In the genomic region with DNA sequence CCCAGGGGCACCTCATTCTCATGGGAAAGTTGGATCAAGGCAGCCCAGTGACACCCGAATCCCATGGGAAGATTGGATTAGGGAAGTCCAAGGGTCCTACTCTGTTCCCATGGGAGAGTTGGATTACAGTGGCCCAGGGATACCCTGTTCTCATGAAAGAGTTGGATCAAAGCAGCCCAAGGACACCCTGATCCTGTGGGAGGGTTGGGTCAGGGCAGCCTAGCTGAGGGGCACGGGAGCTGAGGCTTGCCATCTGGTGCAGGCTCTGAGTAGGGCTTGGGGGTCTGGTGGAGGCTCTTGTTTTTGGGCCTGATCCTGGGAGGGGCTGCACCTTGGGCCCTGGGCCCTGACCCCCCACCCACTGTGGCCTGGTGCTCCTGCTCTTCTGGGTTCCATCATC, we compare ENCODE assay signal across 17 cellular contexts.
DNase-seq lines count a peak whose midpoint lies in the region; ATAC-seq and TF ChIP-seq lines count a peak whose summit lies in the region.
"Had no signal": no experiment of that assay in that cellular context is flagged by ENCODE, and none has a peak within 500 bp of the region (broad histone marks: within the 10 kb centered on the region; RNA-seq: fewer than 3 reads in every experiment).

No MANE protein-coding gene starts in this region.

- peaks cover 24% of the 10 kb centered on the region for H3K4me1 Mint-ChIP-seq in osteocyte (ENCODE audit: unreplicated experiment)
- H3K4me1 Mint-ChIP-seq: CD8-positive, alpha-beta memory T cell had no signal

- peaks cover 6% of the 10 kb centered on the region for H3K27me3 ChIP-seq in suprapubic skin
- H3K27me3 ChIP-seq: BLaER1 had no signal

- H3K4me1 ChIP-seq in suprapubic skin, result peaks cover 14% of the 10 kb centered on the region
- H3K4me1 ChIP-seq: Caco-2 had no signal

- TF ChIP-seq CTCF in osteocyte (IDR thresholded peaks at IDR 0.05), result no peak
- no peak for TF ChIP-seq CTCF in suprapubic skin (IDR thresholded peaks at IDR 0.05)

- WGBS in suprapubic skin, result 100% methylated on average over 1 of the region's 2 CpGs

- H3K9me3 Mint-ChIP-seq in osteocyte (ENCODE audit: unreplicated experiment), result no peaks in the 10 kb centered on the region
- H3K9me3 Mint-ChIP-seq: CD8-positive, alpha-beta memory T cell had no signal

- H3K27ac ChIP-seq in suprapubic skin, result no peak overlapping the region
- H3K27ac ChIP-seq: BLaER1 had no signal

- no peak for TF ChIP-seq EP300 in suprapubic skin (IDR thresholded peaks at IDR 0.05)

- no peak for ATAC-seq in GM21526 (IDR thresholded peaks at IDR 0.05; ENCODE audit: low FRiP score, unreplicated experiment)
- no peak for ATAC-seq in GM21576 (IDR thresholded peaks at IDR 0.05; ENCODE audit: unreplicated experiment)

- H3K36me3 ChIP-seq in suprapubic skin, result no peaks in the 10 kb centered on the region
- H3K36me3 ChIP-seq: BLaER1 had no signal

- TF ChIP-seq POLR2A in suprapubic skin (IDR thresholded peaks at IDR 0.05), result no peak

- H3K9me3 ChIP-seq in suprapubic skin, result no peaks in the 10 kb centered on the region
- H3K9me3 ChIP-seq: BLaER1, Caco-2 had no signal

- H3K27me3 Mint-ChIP-seq in osteocyte (ENCODE audit: unreplicated experiment), result no peaks in the 10 kb centered on the region

- peak; percentile 32 for DNase-seq in activated CD8-positive, alpha-beta memory T cell treated with anti-CD3 and anti-CD28 coated beads for 24 hours
- no peak for DNase-seq in activated CD8-positive, alpha-beta memory T cell treated with anti-CD3 and anti-CD28 coated beads, Interleukin-2, amount 50 U/mL, for 4 hours
- DNase-seq in islet precursor cell, result peak; percentile 33
- peak; percentile 54 for DNase-seq in osteocyte (ENCODE audit: extremely low spot score, unreplicated experiment)
- DNase-seq in suprapubic skin (ENCODE audit: low spot score in 2 of 2), result peak; percentile 44 to 52
- DNase-seq in HuH-7 (ENCODE audit: low spot score), result no peak
- DNase-seq: 8988T; AML-193; Caco-2; CD8-positive, alpha-beta memory T cell; DND-41; GDM1; HCEC 1CT; HFFc6 had no signal

- no peak overlapping the region for H3K4me3 ChIP-seq in suprapubic skin
- H3K4me3 ChIP-seq: BLaER1 had no signal

- no peak overlapping the region for H3K27ac Mint-ChIP-seq in osteocyte (ENCODE audit: unreplicated experiment)
- H3K27ac Mint-ChIP-seq: CD8-positive, alpha-beta memory T cell; HFFc6 had no signal

- H3K36me3 Mint-ChIP-seq in osteocyte (ENCODE audit: unreplicated experiment), result no peaks in the 10 kb centered on the region
- H3K36me3 Mint-ChIP-seq: CD8-positive, alpha-beta memory T cell had no signal

- no peak overlapping the region for H3K4me3 Mint-ChIP-seq in osteocyte (ENCODE audit: unreplicated experiment)
- H3K4me3 Mint-ChIP-seq: CD8-positive, alpha-beta memory T cell; HFFc6 had no signal

Comparison
In these comparisons a context has a peak if more than half of its experiments do, and no peak if none do; other contexts are left out.
1. DNase-seq: peak in activated CD8-positive, alpha-beta memory T cell treated with anti-CD3 and anti-CD28 coated beads for 24 hours (single experiment), islet precursor cell (single experiment), osteocyte (single experiment) and suprapubic skin (2 of 2); none in activated CD8-positive, alpha-beta memory T cell treated with anti-CD3 and anti-CD28 coated beads, Interleukin-2, amount 50 U/mL, for 4 hours (single experiment) and HuH-7 (single experiment).